Comparison of ENCODE assay signal across 8 cellular contexts in genomic region chr11:6468712-6469495, GRCh38. TPM values are rescaled to one million over a fixed set of nuclear protein-coding genes. Genes with fewer than 3 reads are reported as not detected.
DNase-seq lines count a peak whose midpoint lies in the region; ATAC-seq, FAIRE-seq and TF ChIP-seq lines count a peak whose summit lies in the region.

No MANE protein-coding gene starts in this region.

- FAIRE-seq in H54 (lab: Jason Lieb, UNC), result peak; percentile 62

- DNase-seq in GM13977 (ENCODE audit: low spot score) (peak; percentile 88), H54 (ENCODE audit: insufficient read length, low spot score) (peak; percentile 97), NAMALWA (ENCODE audit: low spot score) (peak; percentile 48), cardiac septum (ENCODE audit: low spot score) (peak; percentile 92), posterior vena cava (ENCODE audit: low spot score) (peak; percentile 96)
- peak; percentile 21 for DNase-seq in activated naive CD8-positive, alpha-beta T cell treated with anti-CD3 and anti-CD28 coated beads for 36 hours

- TF ChIP-seq CTCF in GM13977 (IDR thresholded peaks at IDR 0.05; ENCODE audit: extremely low read depth, insufficient read depth, missing control alignments), result no peak

- H3K36me3 Mint-ChIP-seq in activated naive CD8-positive, alpha-beta T cell treated with anti-CD3 and anti-CD28 coated beads for 36 hours, result no peaks in the 10 kb centered on the region

- no peak overlapping the region for H3K4me3 Mint-ChIP-seq in activated naive CD8-positive, alpha-beta T cell treated with anti-CD3 and anti-CD28 coated beads for 36 hours

- in situ Hi-C loops in GM13977 (cut with MboI; ENCODE audit: low pct_unique_long_range_greater_than_20kb, low sequenced_read_pairs, unreplicated experiment), result no loop called here

- peak; percentile 30; the same call in 1 of the 2 replicates for TF ChIP-seq POLR2A in H54 (IDR thresholded peaks at IDR 0.05; ENCODE audit: low read depth, low read length)

- ATAC-seq in GM19452 (IDR thresholded peaks at IDR 0.05; ENCODE audit: unreplicated experiment), result no peak
- no peak for ATAC-seq in GM19328 (IDR thresholded peaks at IDR 0.05; ENCODE audit: unreplicated experiment)

- intact Hi-C loops in cardiac septum (cut with DNase I) (no loop called here), posterior vena cava (cut with DNase I) (no loop called here)

- H3K27ac Mint-ChIP-seq in activated naive CD8-positive, alpha-beta T cell treated with anti-CD3 and anti-CD28 coated beads for 36 hours, result no peak overlapping the region

- no peaks in the 10 kb centered on the region for H3K9me3 Mint-ChIP-seq in activated naive CD8-positive, alpha-beta T cell treated with anti-CD3 and anti-CD28 coated beads for 36 hours

- H3K4me1 Mint-ChIP-seq in activated naive CD8-positive, alpha-beta T cell treated with anti-CD3 and anti-CD28 coated beads for 36 hours, result peaks cover 11% of the 10 kb centered on the region

- no peaks in the 10 kb centered on the region for H3K27me3 Mint-ChIP-seq in activated naive CD8-positive, alpha-beta T cell treated with anti-CD3 and anti-CD28 coated beads for 36 hours

RNA-seq across cellular contexts. Expression of gene TRIM3, which starts 4.8 kb away (rescaled TPM):
- 1 to 10 TPM; 3.4 to 3.6 TPM for total RNA-seq in activated naive CD8-positive, alpha-beta T cell treated with anti-CD3 and anti-CD28 coated beads for 36 hours
- total RNA-seq in cardiac septum, result 11.7 TPM
- total RNA-seq in posterior vena cava, result 10 to 100 TPM; 22.0 to 23.2 TPM

RNA-seq across cellular contexts. Expression of gene ARFIP2, which starts 12.2 kb away (rescaled TPM):
- total RNA-seq in activated naive CD8-positive, alpha-beta T cell treated with anti-CD3 and anti-CD28 coated beads for 36 hours, result 10 to 100 TPM; 44.2 to 47.1 TPM
- 20.1 TPM for total RNA-seq in cardiac septum
- 10 to 100 TPM; 27.4 to 29.2 TPM for total RNA-seq in posterior vena cava

RNA-seq across cellular contexts. Expression of gene TIMM10B, which starts 12.4 kb away (rescaled TPM):
- 10 to 100 TPM; 40.3 to 44.3 TPM for total RNA-seq in activated naive CD8-positive, alpha-beta T cell treated with anti-CD3 and anti-CD28 coated beads for 36 hours
- total RNA-seq in cardiac septum, result 21.7 TPM
- total RNA-seq in posterior vena cava, result 10 to 100 TPM; 33.6 to 34.9 TPM

RNA-seq across cellular contexts. Expression of gene HPX, which starts 28.1 kb away (rescaled TPM):
- total RNA-seq in activated naive CD8-positive, alpha-beta T cell treated with anti-CD3 and anti-CD28 coated beads for 36 hours, result not detected
- total RNA-seq in cardiac septum, result 0.27 TPM
- 1 to 10 TPM; 1.2 to 1.7 TPM for total RNA-seq in posterior vena cava

RNA-seq across cellular contexts. Expression of gene DNHD1, which starts 28.2 kb away (rescaled TPM):
- total RNA-seq in activated naive CD8-positive, alpha-beta T cell treated with anti-CD3 and anti-CD28 coated beads for 36 hours, result 10 to 100 TPM; 11.6 to 11.7 TPM
- total RNA-seq in cardiac septum (8.2 TPM), posterior vena cava (10 to 100 TPM in 1 of 2 donors, 1 to 10 TPM in 1; 9.3 to 10.3 TPM)

Comparison
In these comparisons a context has a peak if more than half of its experiments do, and no peak if none do; other contexts are left out.
1. DNase-seq: peak in every context shown above with its lines; median percentile 97 in H54; 96 in posterior vena cava; 92 in cardiac septum; 88 in GM13977; 48 in NAMALWA; 21 in activated naive CD8-positive, alpha-beta T cell treated with anti-CD3 and anti-CD28 coated beads for 36 hours.